26 cellular contexts compared by ENCODE assay signal in genomic region chr4:113831469-113831868, GRCh38.
"Had no signal": no experiment of that assay in that cellular context is flagged by ENCODE, and none has a peak within 500 bp of the region (broad histone marks: within the 10 kb centered on the region; RNA-seq: fewer than 3 reads in every experiment).

No MANE protein-coding gene starts in this region.

- H3K27ac ChIP-seq: colonic mucosa, dorsolateral prefrontal cortex, esophagus muscularis mucosa, parathyroid adenoma, thyroid gland had no signal

- H3K36me3 ChIP-seq: colonic mucosa, esophagus muscularis mucosa, thyroid gland had no signal

- H3K27ac Mint-ChIP-seq: activated B cell treated with CpG ODN at 0.5 μM for 24 hours; activated CD4-positive, alpha-beta T cell treated with anti-CD3 and anti-CD28 coated beads for 36 hours; activated naive CD4-positive, alpha-beta T cell treated with anti-CD3 and anti-CD28 coated beads, Interleukin-2, amount 10 ng/mL, durations not matched to agents 7 days and 5 days; effector memory CD8-positive, alpha-beta T cell; memory B cell; nephron had no signal

- H3K36me3 Mint-ChIP-seq: activated naive CD4-positive, alpha-beta T cell treated with anti-CD3 and anti-CD28 coated beads, Interleukin-2, amount 10 ng/mL, durations not matched to agents 7 days and 5 days; memory B cell had no signal

- H3K9me3 Mint-ChIP-seq: activated B cell treated with CpG ODN at 0.5 μM for 24 hours; activated naive CD4-positive, alpha-beta T cell treated with anti-CD3 and anti-CD28 coated beads, Interleukin-2, amount 10 ng/mL, durations not matched to agents 7 days and 5 days; effector memory CD8-positive, alpha-beta T cell; memory B cell; nephron had no signal

- H3K4me1 Mint-ChIP-seq: activated naive CD4-positive, alpha-beta T cell treated with anti-CD3 and anti-CD28 coated beads, Interleukin-2, amount 10 ng/mL, durations not matched to agents 7 days and 5 days; memory B cell had no signal

- H3K27me3 Mint-ChIP-seq: activated B cell treated with CpG ODN at 0.5 μM for 24 hours; activated naive CD4-positive, alpha-beta T cell treated with anti-CD3 and anti-CD28 coated beads, Interleukin-2, amount 10 ng/mL, durations not matched to agents 7 days and 5 days had no signal

- ATAC-seq: activated CD4-positive, alpha-beta T cell treated with anti-CD3 and anti-CD28 coated beads for 36 hours; effector memory CD8-positive, alpha-beta T cell; left colon; right cardiac atrium had no signal

- FAIRE-seq: bronchial epithelial cell, endothelial cell of umbilical vein, frontal cortex had no signal

- H3K4me3 Mint-ChIP-seq: activated B cell treated with CpG ODN at 0.5 μM for 24 hours; activated CD4-positive, alpha-beta T cell treated with anti-CD3 and anti-CD28 coated beads for 36 hours; activated naive CD4-positive, alpha-beta T cell treated with anti-CD3 and anti-CD28 coated beads, Interleukin-2, amount 10 ng/mL, durations not matched to agents 7 days and 5 days; effector memory CD8-positive, alpha-beta T cell; memory B cell; nephron had no signal

- DNase-seq: activated B cell treated with CpG ODN at 0.5 μM for 24 hours; activated CD4-positive, alpha-beta T cell treated with anti-CD3 and anti-CD28 coated beads for 36 hours; activated CD4-positive, alpha-beta T cell treated with anti-CD3 and anti-CD28 coated beads, Interleukin-2, amount 50 U/mL, for 4 hours; activated effector memory CD4-positive, alpha-beta T cell treated with Interleukin-2 at 50 U/mL for 16 hours; activated naive CD4-positive, alpha-beta T cell treated with anti-CD3 and anti-CD28 coated beads, Interleukin-2, amount 10 ng/mL, durations not matched to agents 7 days and 5 days; activated T-cell treated with anti-CD3 and anti-CD28 coated beads, Interleukin-2, amount 50 U/mL, for 48 hours; amygdala; colonic mucosa; dorsolateral prefrontal cortex; effector memory CD8-positive, alpha-beta T cell; head of caudate nucleus; islet precursor cell; left colon; nucleus accumbens; right cardiac atrium; stimulated activated CD4-positive, alpha-beta T cell treated with anti-CD3 and anti-CD28 coated beads, Interleukin-4, amount 100 ng/mL, for 24 hours; stimulated activated naive CD4-positive, alpha-beta T cell treated with Interleukin-2 at 50 U/mL for 16 hours; substantia nigra; thyroid gland had no signal

- H3K27me3 ChIP-seq: colonic mucosa, esophagus muscularis mucosa, thyroid gland had no signal

- H2AFZ ChIP-seq: parathyroid adenoma had no signal

- H3K9ac ChIP-seq: parathyroid adenoma had no signal

- H3K79me2 ChIP-seq: parathyroid adenoma had no signal

- H3K9me3 ChIP-seq: colonic mucosa, esophagus muscularis mucosa, thyroid gland had no signal

- H3K4me3 ChIP-seq: colonic mucosa, dorsolateral prefrontal cortex, esophagus muscularis mucosa, thyroid gland had no signal

- H3K4me1 ChIP-seq: colonic mucosa, parathyroid adenoma, thyroid gland had no signal
